In genomic region chr10:34967411-34967880, GRCh38 we compare ENCODE assay signal across 13 cellular contexts.
DNase-seq lines count a peak whose midpoint lies in the region; ATAC-seq and TF ChIP-seq lines count a peak whose summit lies in the region.
"Had no signal": no experiment of that assay in that cellular context is flagged by ENCODE, and none has a peak within 500 bp of the region (broad histone marks: within the 10 kb centered on the region; RNA-seq: fewer than 3 reads in every experiment).

No MANE protein-coding gene starts in this region.

- intact Hi-C loops in uterus (cut with DNase I; ENCODE audit: low total_unique reads) = no loop called here

- H3K9me3 ChIP-seq in uterus = no peaks in the 10 kb centered on the region

- H3K36me3 Mint-ChIP-seq in nephron (ENCODE audit: low read depth) = no peaks in the 10 kb centered on the region
- H3K36me3 Mint-ChIP-seq: activated naive CD4-positive, alpha-beta T cell treated with anti-CD3 and anti-CD28 coated beads, Interleukin-2, amount 50 U/mL, for 24 hours had no signal

- no peak for ATAC-seq in GM21619 (IDR thresholded peaks at IDR 0.05; ENCODE audit: unreplicated experiment)
- no peak for ATAC-seq in HG02678 (IDR thresholded peaks at IDR 0.05; ENCODE audit: unreplicated experiment)

- no peaks in the 10 kb centered on the region for H3K4me1 ChIP-seq in uterus

- in situ Hi-C loops in ACHN (cut with HindIII; ENCODE audit: low pct_ligation_motif_present, low pct_unique_long_range_greater_than_20kb, low sequenced_read_pairs) = no loop called here

- no peaks in the 10 kb centered on the region for H3K27me3 ChIP-seq in uterus

- peak overlapping the region; percentile 56 to 86 (median 73) for H3K27ac Mint-ChIP-seq in nephron
- H3K27ac Mint-ChIP-seq: activated naive CD4-positive, alpha-beta T cell treated with anti-CD3 and anti-CD28 coated beads, Interleukin-2, amount 50 U/mL, for 24 hours; nephron progenitor cell had no signal

- no peak for TF ChIP-seq POLR2A in uterus (IDR thresholded peaks at IDR 0.05)

- no peak overlapping the region for H3K27ac ChIP-seq in uterus

- peaks cover 25% of the 10 kb centered on the region for H3K4me1 Mint-ChIP-seq in nephron
- H3K4me1 Mint-ChIP-seq: activated naive CD4-positive, alpha-beta T cell treated with anti-CD3 and anti-CD28 coated beads, Interleukin-2, amount 50 U/mL, for 24 hours had no signal

- H3K4me3 ChIP-seq in uterus = no peak overlapping the region

- no peaks in the 10 kb centered on the region for H3K36me3 ChIP-seq in uterus

- H3K4me3 Mint-ChIP-seq in nephron = peak overlapping the region in 1 of 3 experiments; percentile 22
- H3K4me3 Mint-ChIP-seq: activated naive CD4-positive, alpha-beta T cell treated with anti-CD3 and anti-CD28 coated beads, Interleukin-2, amount 50 U/mL, for 24 hours; nephron progenitor cell had no signal

- TF ChIP-seq CTCF in nephron (IDR thresholded peaks at IDR 0.05; ENCODE audit: unreplicated experiment in 3 of 3) (no peak), uterus (IDR thresholded peaks at IDR 0.05) (no peak)

- peak; percentile 11 for DNase-seq in NCI-H2029 treated with DMSO at 0.1 percent for 48 hours (lab: John Stamatoyannopoulos, UW)
- no peak for DNase-seq in NCI-H2029 (lab: John Stamatoyannopoulos, UW)
- peak; percentile 95 for DNase-seq in fibroblast of peridontal ligament (ENCODE audit: extremely low read depth)
- peak; percentile 19 to 34 for DNase-seq in uterus
- no peak for DNase-seq in ACHN
- DNase-seq: 8988T; activated CD4-positive, alpha-beta T cell treated with anti-CD3 and anti-CD28 coated beads for 1 hour; NCI-H2081; nephron progenitor cell had no signal

- H3K27me3 Mint-ChIP-seq in nephron (ENCODE audit: low read depth) = peaks cover 5% of the 10 kb centered on the region
- H3K27me3 Mint-ChIP-seq: activated naive CD4-positive, alpha-beta T cell treated with anti-CD3 and anti-CD28 coated beads, Interleukin-2, amount 50 U/mL, for 24 hours had no signal

- no peaks in the 10 kb centered on the region for H3K9me3 Mint-ChIP-seq in nephron
- H3K9me3 Mint-ChIP-seq: activated naive CD4-positive, alpha-beta T cell treated with anti-CD3 and anti-CD28 coated beads, Interleukin-2, amount 50 U/mL, for 24 hours; nephron progenitor cell had no signal

Comparison
In these comparisons a context has a peak if more than half of its experiments do, and no peak if none do; other contexts are left out.
1. DNase-seq: peak in NCI-H2029 treated with DMSO at 0.1 percent for 48 hours (single experiment), fibroblast of peridontal ligament (single experiment) and uterus (2 of 2); none in NCI-H2029 (single experiment) and ACHN (single experiment).